11 cellular contexts compared by ENCODE assay signal in the genomic region with DNA sequence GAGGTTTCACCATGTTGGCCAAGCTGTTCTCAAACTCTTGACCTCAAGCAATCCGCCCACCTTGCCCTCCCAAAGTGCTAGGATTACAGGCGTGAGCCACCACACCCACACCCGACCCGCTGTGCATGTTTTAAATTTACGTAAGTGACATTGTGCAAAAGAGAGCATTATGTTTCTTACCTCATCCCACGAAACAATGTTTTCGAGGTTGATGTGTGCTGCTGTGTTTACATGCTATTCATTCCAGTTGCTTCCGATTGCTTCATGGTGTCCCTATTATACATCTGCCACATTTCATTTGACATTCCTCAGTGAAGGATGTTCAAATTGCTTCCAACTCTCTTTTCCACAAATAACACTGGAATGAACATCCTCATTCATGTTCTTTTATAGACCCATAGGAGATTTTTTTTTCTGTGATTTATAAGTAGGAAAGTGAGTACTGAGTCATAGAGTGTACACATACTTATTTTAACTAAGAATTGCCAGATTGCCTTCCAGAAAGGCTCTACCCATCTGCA.
DNase-seq lines count a peak whose midpoint lies in the region; TF ChIP-seq lines count a peak whose summit lies in the region.
"Had no signal": no experiment of that assay in that cellular context is flagged by ENCODE, and none has a peak within 500 bp of the region (broad histone marks: within the 10 kb centered on the region; RNA-seq: fewer than 3 reads in every experiment).

No MANE protein-coding gene starts in this region.

- POLR2A ChIA-PET in OCI-LY7 (lab: Charles Lee) = interaction anchor here (0.5 kb wide), 1 partner anchor 24 kb away, joined by 3 read pairs; no protein-coding TSS in a partner anchor

- H4K20me1 ChIP-seq in OCI-LY7 (ENCODE audit: insufficient read depth, low read length) = no peaks in the 10 kb centered on the region

- no TSS peak for BruUV-seq in OCI-LY7 (replicated peaks; lab: Mats Ljungman, UMichigan)

- CTCF ChIA-PET in OCI-LY7 (lab: Charles Lee; ENCODE audit: unreplicated experiment) = no interaction called here

- DNase-seq in HCEC 1CT (peak; percentile 99), SKM-1 (lab: John Stamatoyannopoulos, UW; ENCODE audit: unreplicated experiment) (peak; percentile 17), foreskin fibroblast (peak; percentile 97), DMS79 treated with DMSO at 0.1 percent for 48 hours (lab: John Stamatoyannopoulos, UW) (no peak), OCI-LY7 (ENCODE audit: low spot score) (no peak), cardiac septum (ENCODE audit: low spot score) (no peak)
- DNase-seq: colonic mucosa; kidney glomerular epithelial cell; NCI-H1092 treated with DMSO at 0.1 percent for 48 hours; stimulated activated naive B cell treated with anti-CD40 and anti-IgM and Interleukin-4, amounts not matched to agents 10 μg/mL and 1 μg/mL and 100 μg/mL, for 72 hours had no signal

- no peak overlapping the region for H3K27ac ChIP-seq in OCI-LY7 (ENCODE audit: low read depth, low read length, poor library complexity, severe bottlenecking)
- H3K27ac ChIP-seq: colonic mucosa had no signal

- H3K9ac ChIP-seq in skeletal muscle satellite cell (ENCODE audit: low read depth, low read length) = peak overlapping the region; percentile 65

- H3K27me3 ChIP-seq in skeletal muscle satellite cell (ENCODE audit: control insufficient read depth, insufficient read depth, low read length) = no peaks in the 10 kb centered on the region
- H3K27me3 ChIP-seq: colonic mucosa had no signal

- H3K79me2 ChIP-seq in OCI-LY7 (ENCODE audit: insufficient read depth, low read depth, low read length) = no peaks in the 10 kb centered on the region

- peaks cover 5% of the 10 kb centered on the region for H3K4me1 ChIP-seq in skeletal muscle satellite cell (ENCODE audit: control insufficient read depth, insufficient read depth, low read length)
- H3K4me1 ChIP-seq in OCI-LY7 (ENCODE audit: insufficient read depth, low read length, poor library complexity, severe bottlenecking) = no peaks in the 10 kb centered on the region
- H3K4me1 ChIP-seq: colonic mucosa had no signal

- H2AFZ ChIP-seq in OCI-LY7 (ENCODE audit: low read length) = no peak overlapping the region

- H3K4me2 ChIP-seq in skeletal muscle satellite cell (ENCODE audit: low read length) = peak overlapping the region; percentile 37
- H3K4me2 ChIP-seq in OCI-LY7 (ENCODE audit: low read length) = no peak overlapping the region

- H3K9me3 ChIP-seq in skeletal muscle satellite cell (replicated peaks; ENCODE audit: low read length) (no peaks in the 10 kb centered on the region), OCI-LY7 (ENCODE audit: low read length) (no peaks in the 10 kb centered on the region)
- H3K9me3 ChIP-seq: colonic mucosa had no signal

- H3K36me3 ChIP-seq in skeletal muscle satellite cell (ENCODE audit: insufficient read depth, low read length) = no peaks in the 10 kb centered on the region
- H3K36me3 ChIP-seq in OCI-LY7 (ENCODE audit: insufficient read depth, low read length) = no peaks in the 10 kb centered on the region
- H3K36me3 ChIP-seq: colonic mucosa had no signal

- TF ChIP-seq CTCF in foreskin fibroblast (IDR thresholded peaks at IDR 0.05; ENCODE audit: low read depth, low read length) (no peak), OCI-LY7 (conservative IDR thresholded peaks at IDR 0.05; ENCODE audit: low read length) (no peak)

- H3K9me2 ChIP-seq in OCI-LY7 (ENCODE audit: insufficient read depth, low read length) = no peaks in the 10 kb centered on the region

- intact Hi-C loops in OCI-LY7 (cut with micrococcal nuclease; ENCODE audit: unreplicated experiment) (no loop called here), cardiac septum (cut with DNase I) (no loop called here)

- H3K4me3 ChIP-seq in foreskin fibroblast (ENCODE audit: low read depth in 1 of 2, low read length in 2 of 2) (no peak overlapping the region), skeletal muscle satellite cell (ENCODE audit: low read length) (no peak overlapping the region), OCI-LY7 (ENCODE audit: low read depth, low read length, poor library complexity, severe bottlenecking) (no peak overlapping the region)
- H3K4me3 ChIP-seq: colonic mucosa had no signal

Comparison
In these comparisons a context has a peak if more than half of its experiments do, and no peak if none do; other contexts are left out.
1. DNase-seq: peak in HCEC 1CT (single experiment), SKM-1 (single experiment) and foreskin fibroblast (2 of 2); none in DMS79 treated with DMSO at 0.1 percent for 48 hours (single experiment), OCI-LY7 (single experiment) and cardiac septum (single experiment).